18 cellular contexts compared by ENCODE assay signal in genomic region chr4:184389978-184390518, GRCh38.
A peak's percentile ranks its signal among the peaks of the same experiment; 100 is the strongest.
DNase-seq lines count a peak whose midpoint lies in the region; ATAC-seq and TF ChIP-seq lines count a peak whose summit lies in the region.
"Had no signal": no experiment of that assay in that cellular context is flagged by ENCODE, and none has a peak within 500 bp of the region (broad histone marks: within the 10 kb centered on the region; RNA-seq: fewer than 3 reads in every experiment).

No MANE protein-coding gene starts in this region.

- H3K36me3 ChIP-seq in mesendoderm (ENCODE audit: control insufficient read depth, insufficient read depth, low read length): no peaks in the 10 kb centered on the region

- no peak overlapping the region for H3K9ac ChIP-seq in mesendoderm (ENCODE audit: low read length)

- H2BK5ac ChIP-seq in mesendoderm (ENCODE audit: low read length): no peak overlapping the region

- H4K8ac ChIP-seq in mesendoderm (ENCODE audit: low read depth, low read length): no peak overlapping the region

- peak overlapping the region; percentile 7 for H3K4me2 ChIP-seq in mesendoderm (ENCODE audit: low read length)

- no peaks in the 10 kb centered on the region for H3K27me3 ChIP-seq in dorsolateral prefrontal cortex
- H3K27me3 ChIP-seq in mesendoderm (ENCODE audit: insufficient read depth, low read length, poor library complexity): no peaks in the 10 kb centered on the region
- H3K27me3 ChIP-seq: adrenal gland, upper lobe of right lung had no signal

- ATAC-seq in natural killer cell treated with Interleukin-12 subunit alpha and Interleukin-12 subunit beta and Interleukin-15 and Interleukin-18, amount 100 ng/mL, for 72 hours: no peak
- ATAC-seq in natural killer cell (no peak), HG03342 (IDR thresholded peaks at IDR 0.05; ENCODE audit: unreplicated experiment) (no peak)
- ATAC-seq: activated CD4-positive, CD25-positive, alpha-beta regulatory T cell treated with anti-CD3 and anti-CD28 coated beads, Interleukin-2, amount 50 U/mL, for 24 hours; PC-3; sciatic nerve; stimulated activated naive CD8-positive, alpha-beta T cell treated with anti-CD3 and anti-CD28 coated beads, Interleukin-15, amount 100 ng/mL, for 72 hours; upper lobe of right lung had no signal

- no peak overlapping the region for H4K5ac ChIP-seq in mesendoderm (ENCODE audit: low read length)

- H3K36me3 Mint-ChIP-seq in natural killer cell treated with Interleukin-12 subunit alpha and Interleukin-12 subunit beta and Interleukin-15 and Interleukin-18, amount 100 ng/mL, for 72 hours: peaks cover 37% of the 10 kb centered on the region
- H3K36me3 Mint-ChIP-seq in natural killer cell: peaks cover 15% of the 10 kb centered on the region

- H3K9me3 Mint-ChIP-seq in natural killer cell treated with Interleukin-12 subunit alpha and Interleukin-12 subunit beta and Interleukin-15 and Interleukin-18, amount 100 ng/mL, for 72 hours: no peaks in the 10 kb centered on the region
- H3K9me3 Mint-ChIP-seq in natural killer cell: no peaks in the 10 kb centered on the region
- H3K9me3 Mint-ChIP-seq: stimulated activated naive CD8-positive, alpha-beta T cell treated with anti-CD3 and anti-CD28 coated beads, Interleukin-15, amount 100 ng/mL, for 72 hours; T-helper 2 cell treated with Interferon-gamma antibody and Interleukin-4, amounts not matched to agents 5 μg/mL and 100 μg/mL, for 36 hours had no signal

- no CpG with 5 or more reads among the region's 15 CpGs for WGBS in mesendoderm (ENCODE audit: extremely low coverage, insufficient coverage, low lambda C conversion rate)

- intact Hi-C loops in natural killer cell (cut with micrococcal nuclease) (no loop called here), dorsolateral prefrontal cortex (cut with DNase I) (loop anchor here (5.0 to 10.0 kb wide), 2 partner anchors 82 to 125 kb away; partner anchors contain the start of gene IRF2 (in 1 of the 2))

- peak overlapping the region; percentile 28 to 80 for H3K27ac Mint-ChIP-seq in natural killer cell treated with Interleukin-12 subunit alpha and Interleukin-12 subunit beta and Interleukin-15 and Interleukin-18, amount 100 ng/mL, for 72 hours
- no peak overlapping the region for H3K27ac Mint-ChIP-seq in natural killer cell
- H3K27ac Mint-ChIP-seq: T-helper 2 cell treated with Interferon-gamma antibody and Interleukin-4, amounts not matched to agents 5 μg/mL and 100 μg/mL, for 36 hours had no signal

- peaks cover 15% of the 10 kb centered on the region for H3K4me1 ChIP-seq in mesendoderm (ENCODE audit: control insufficient read depth, low read depth, low read length)

- no peaks in the 10 kb centered on the region for H3K79me1 ChIP-seq in mesendoderm (ENCODE audit: low read length)

- H2AK5ac ChIP-seq in mesendoderm (ENCODE audit: low read length): no peak overlapping the region

- H3K56ac ChIP-seq in mesendoderm (ENCODE audit: low read length): no peak overlapping the region

- H3K27me3 Mint-ChIP-seq in natural killer cell treated with Interleukin-12 subunit alpha and Interleukin-12 subunit beta and Interleukin-15 and Interleukin-18, amount 100 ng/mL, for 72 hours: no peaks in the 10 kb centered on the region
- H3K27me3 Mint-ChIP-seq in natural killer cell (ENCODE audit: low read depth in 2 of 2): no peaks in the 10 kb centered on the region
- H3K27me3 Mint-ChIP-seq: stimulated activated naive CD8-positive, alpha-beta T cell treated with anti-CD3 and anti-CD28 coated beads, Interleukin-15, amount 100 ng/mL, for 72 hours had no signal

- H3K4me1 Mint-ChIP-seq in natural killer cell treated with Interleukin-12 subunit alpha and Interleukin-12 subunit beta and Interleukin-15 and Interleukin-18, amount 100 ng/mL, for 72 hours (ENCODE audit: low read depth in 2 of 2): peaks cover 23 to 30% of the 10 kb centered on the region in 2 donors
- peaks cover 14 to 33% of the 10 kb centered on the region in 2 donors for H3K4me1 Mint-ChIP-seq in natural killer cell

- TF ChIP-seq CTCF in natural killer cell (IDR thresholded peaks at IDR 0.05) (no peak), dorsolateral prefrontal cortex (IDR thresholded peaks at IDR 0.05 in 54 of 56, conservative IDR thresholded peaks at IDR 0.05 in 2 of 56; ENCODE audit: low read depth in 1 of 56, partially characterized antibody in 56 of 56) (no peak)

- no peak overlapping the region for H2BK15ac ChIP-seq in mesendoderm (replicated peaks; ENCODE audit: low read depth)

- no peak for DNase-seq in natural killer cell treated with Interleukin-12 subunit alpha and Interleukin-12 subunit beta and Interleukin-15 and Interleukin-18, amount 100 ng/mL, for 72 hours (ENCODE audit: low spot score)
- DNase-seq in natural killer cell (no peak), dorsolateral prefrontal cortex (no peak), mesendoderm (peak; percentile 60), NCI-H82 (lab: John Stamatoyannopoulos, UW) (no peak), NCI-H2081 (lab: John Stamatoyannopoulos, UW) (no peak)
- no peak for DNase-seq in activated CD4-positive, alpha-beta T cell treated with anti-CD3 and anti-CD28 coated beads, Interleukin-2, amount 50 U/mL, for 48 hours
- DNase-seq: activated effector memory CD4-positive, alpha-beta T cell treated with Interleukin-2 at 50 U/mL for 16 hours; NCI-H2029; NCI-H526; PC-3; stimulated activated naive CD8-positive, alpha-beta T cell treated with anti-CD3 and anti-CD28 coated beads, Interleukin-15, amount 100 ng/mL, for 72 hours; upper lobe of right lung had no signal

- no peak overlapping the region for H3K23ac ChIP-seq in mesendoderm (ENCODE audit: low read length)

- no peak overlapping the region for H3K4me3 Mint-ChIP-seq in natural killer cell treated with Interleukin-12 subunit alpha and Interleukin-12 subunit beta and Interleukin-15 and Interleukin-18, amount 100 ng/mL, for 72 hours
- H3K4me3 Mint-ChIP-seq in natural killer cell: no peak overlapping the region
- H3K4me3 Mint-ChIP-seq: stimulated activated naive CD8-positive, alpha-beta T cell treated with anti-CD3 and anti-CD28 coated beads, Interleukin-15, amount 100 ng/mL, for 72 hours; T-helper 2 cell treated with Interferon-gamma antibody and Interleukin-4, amounts not matched to agents 5 μg/mL and 100 μg/mL, for 36 hours had no signal

- H3K4me3 ChIP-seq in dorsolateral prefrontal cortex (peak overlapping the region in 1 of 59 donors; percentile 8), mesendoderm (ENCODE audit: low read length) (no peak overlapping the region)
- H3K4me3 ChIP-seq: adrenal gland, upper lobe of right lung had no signal

- H3K4ac ChIP-seq in mesendoderm (ENCODE audit: low read depth, low read length): no peak overlapping the region

- H2BK120ac ChIP-seq in mesendoderm (ENCODE audit: low read depth, low read length): no peak overlapping the region

- no peak overlapping the region for H3K18ac ChIP-seq in mesendoderm (ENCODE audit: low read length)

- H3K79me2 ChIP-seq in mesendoderm (ENCODE audit: control insufficient read depth, insufficient read depth, low read length): no peaks in the 10 kb centered on the region

- H3K27ac ChIP-seq in dorsolateral prefrontal cortex: peak overlapping the region in 42 of 59 donors; percentile 5 to 91 (median 54)
- no peak overlapping the region for H3K27ac ChIP-seq in mesendoderm (ENCODE audit: low read depth, low read length)
- H3K27ac ChIP-seq: upper lobe of right lung had no signal

Comparison
In these comparisons a context has a peak if more than half of its experiments do, and no peak if none do; other contexts are left out.
1. H3K27ac Mint-ChIP-seq: peak in natural killer cell treated with Interleukin-12 subunit alpha and Interleukin-12 subunit beta and Interleukin-15 and Interleukin-18, amount 100 ng/mL, for 72 hours (2 of 2); none in natural killer cell (0 of 2).